ENCODE assay signal across 8 cellular contexts in the genomic region with DNA sequence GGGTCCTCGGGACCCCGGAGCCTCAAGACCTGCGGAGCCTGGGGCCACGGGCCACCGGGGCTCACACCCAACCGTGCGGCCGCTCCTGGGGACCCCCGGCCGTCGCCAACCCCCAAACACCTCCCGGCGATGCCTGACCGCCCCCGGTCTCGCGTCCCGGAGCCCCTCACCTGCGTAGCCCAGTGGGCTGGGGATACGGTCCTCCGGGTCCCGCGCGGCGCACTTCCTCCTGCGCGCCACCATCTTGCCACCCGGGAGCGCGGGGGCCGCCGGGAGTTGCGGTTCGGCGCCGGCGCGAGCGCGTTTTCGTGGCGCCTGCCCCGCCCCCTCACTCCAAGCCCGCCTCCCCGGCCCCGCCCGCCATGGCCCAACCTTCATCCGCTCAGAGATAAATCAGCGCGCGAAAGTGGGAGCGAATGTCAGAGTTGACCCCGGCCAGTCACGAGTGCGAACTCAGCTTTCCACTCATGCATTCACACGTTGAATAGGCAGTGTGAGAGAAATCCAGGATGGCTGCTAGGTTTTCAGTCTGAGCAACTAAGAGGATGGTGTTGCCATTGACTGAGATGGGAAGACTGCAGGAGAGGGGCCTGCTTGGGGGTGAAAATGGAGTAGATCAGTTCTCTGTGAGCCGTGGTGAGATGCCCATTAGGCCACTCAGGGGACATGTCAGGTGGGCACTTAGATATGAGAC. TPM values are rescaled to one million over a fixed set of nuclear protein-coding genes. Genes with fewer than 3 reads are reported as not detected.
A peak's percentile ranks its signal among the peaks of the same experiment; 100 is the strongest.
DNase-seq lines count a peak whose midpoint lies in the region; ATAC-seq and TF ChIP-seq lines count a peak whose summit lies in the region.

A gene with protein sequence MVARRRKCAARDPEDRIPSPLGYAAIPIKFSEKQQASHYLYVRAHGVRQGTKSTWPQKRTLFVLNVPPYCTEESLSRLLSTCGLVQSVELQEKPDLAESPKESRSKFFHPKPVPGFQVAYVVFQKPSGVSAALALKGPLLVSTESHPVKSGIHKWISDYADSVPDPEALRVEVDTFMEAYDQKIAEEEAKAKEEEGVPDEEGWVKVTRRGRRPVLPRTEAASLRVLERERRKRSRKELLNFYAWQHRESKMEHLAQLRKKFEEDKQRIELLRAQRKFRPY (minus strand): TSS at position 253 of the 694 bp plus-strand sequence. CDS start 10 bp downstream, at position 243.

- H3K4me3 ChIP-seq in adipocyte (ENCODE audit: low read length) (peak within 1 kb of the TSS; percentile 88), trophoblast cell (ENCODE audit: low read depth, low read length) (peak within 1 kb of the TSS; percentile 85), tibial artery (peak within 1 kb of the TSS; percentile 94)

- H3K27me3 ChIP-seq in adipocyte (replicated peaks; ENCODE audit: control insufficient read depth, insufficient read depth, low read length) (no peaks in the 10 kb centered on the region), trophoblast cell (ENCODE audit: insufficient read depth, low read length) (no peaks in the 10 kb centered on the region), tibial artery (no peaks in the 10 kb centered on the region)

- peak; percentile 58 for ATAC-seq in GM21526 (IDR thresholded peaks at IDR 0.05; ENCODE audit: low FRiP score, unreplicated experiment)
- ATAC-seq in T-cell (replicated peaks in 1 of 4) = peak; percentile 93 to 97 (median 95)

- CTCF ChIA-PET in T-cell (lab: Charles Lee) = no interaction called here

- peak within 1 kb of the TSS; percentile 97 for H3K18ac ChIP-seq in trophoblast cell (ENCODE audit: low read length)

- H3K9me3 Mint-ChIP-seq in T-cell = no peaks in the 10 kb centered on the region

- peaks cover 8 to 25% (median 8%) of the 10 kb centered on the region in 3 donors for H3K4me1 Mint-ChIP-seq in T-cell

- H3K27ac Mint-ChIP-seq in T-cell = peak within 1 kb of the TSS; percentile 94 to 97

- H3K36me3 Mint-ChIP-seq in T-cell = peaks cover 5% of the 10 kb centered on the region

- H3K23ac ChIP-seq in trophoblast cell (ENCODE audit: low read length) = no peak within 1 kb of the TSS

- H2BK12ac ChIP-seq in trophoblast cell (ENCODE audit: low read length) = peak within 1 kb of the TSS; percentile 78

- H3K27ac ChIP-seq in trophoblast cell (ENCODE audit: low read depth, low read length) (peak within 1 kb of the TSS; percentile 90), tibial artery (peak within 1 kb of the TSS; percentile 69 to 84)

- peak within 1 kb of the TSS; percentile 91 for H3K9ac ChIP-seq in adipocyte (ENCODE audit: low read length)
- H3K9ac ChIP-seq in trophoblast cell (ENCODE audit: low read length) = peak within 1 kb of the TSS; percentile 66

- peak within 1 kb of the TSS; percentile 98 for H4K91ac ChIP-seq in trophoblast cell (ENCODE audit: low read depth, low read length)

- H3K4me1 ChIP-seq in adipocyte (ENCODE audit: control insufficient read depth, insufficient read depth, low read length) = peaks cover 3% of the 10 kb centered on the region
- H3K4me1 ChIP-seq in trophoblast cell (ENCODE audit: control insufficient read depth in 1 of 2, insufficient read depth in 2 of 2, low read length in 2 of 2) = peaks cover 11 to 14% of the 10 kb centered on the region in 2 experiments
- peaks cover 0 to 18% (median 12%) of the 10 kb centered on the region in 4 donors for H3K4me1 ChIP-seq in tibial artery

- H2BK120ac ChIP-seq in trophoblast cell (ENCODE audit: insufficient read depth, low read length, poor library complexity) = peak within 1 kb of the TSS; percentile 98

- peak within 1 kb of the TSS; percentile 96 for H3K14ac ChIP-seq in trophoblast cell (ENCODE audit: low read length)

- DNase-seq in DMS79 treated with DMSO at 0.1 percent for 48 hours (lab: John Stamatoyannopoulos, UW) (peak; percentile 15), LHCN-M2 (ENCODE audit: low read depth) (peak; percentile 59), T-cell (peak; percentile 65 to 91 (median 80)), adipocyte (ENCODE audit: low read depth) (peak; percentile 90), cardiac septum (ENCODE audit: low spot score) (peak; percentile 91), trophoblast cell (peak; percentile 63 to 81), tibial artery (peak; percentile 69 to 90)

- H3K36me3 ChIP-seq in adipocyte (ENCODE audit: control insufficient read depth, insufficient read depth, low read length, severe bottlenecking) = peaks cover 11% of the 10 kb centered on the region
- peaks cover 21 to 24% of the 10 kb centered on the region in 2 experiments for H3K36me3 ChIP-seq in trophoblast cell (ENCODE audit: control insufficient read depth in 1 of 2, insufficient read depth in 2 of 2, low read length in 2 of 2)
- peaks cover 10 to 25% (median 18%) of the 10 kb centered on the region in 3 donors for H3K36me3 ChIP-seq in tibial artery

- H3K27me3 Mint-ChIP-seq in T-cell = no peaks in the 10 kb centered on the region

- no CpG with 5 or more reads among the region's 57 CpGs for WGBS in trophoblast cell (ENCODE audit: extremely low coverage, insufficient coverage, insufficient read length)

- peak within 1 kb of the TSS; percentile 97 for H2AK5ac ChIP-seq in trophoblast cell (ENCODE audit: low read length)

- peaks cover 10% of the 10 kb centered on the region for H3K79me1 ChIP-seq in trophoblast cell (ENCODE audit: low read length)

- H3K4me3 Mint-ChIP-seq in T-cell = peak within 1 kb of the TSS; percentile 88 to 98 (median 92)

- H2BK5ac ChIP-seq in trophoblast cell (ENCODE audit: low read depth, low read length, poor library complexity) = peak within 1 kb of the TSS; percentile 97

- H2AFZ ChIP-seq in trophoblast cell (ENCODE audit: insufficient read depth, low read length, poor library complexity) = peak within 1 kb of the TSS; percentile 92

- TF ChIP-seq CTCF in tibial artery (IDR thresholded peaks at IDR 0.05) = no peak

- POLR2A ChIA-PET in T-cell (lab: Charles Lee) = no interaction called here

- peak within 1 kb of the TSS; percentile 99 for H4K8ac ChIP-seq in trophoblast cell (ENCODE audit: low read depth, low read length)

- H3K4ac ChIP-seq in trophoblast cell (ENCODE audit: low read depth, low read length) = peak within 1 kb of the TSS; percentile 99

- H4K12ac ChIP-seq in trophoblast cell (ENCODE audit: low read depth, low read length) = peak within 1 kb of the TSS; percentile 99

- intact Hi-C loops in cardiac septum (cut with DNase I) = no loop called here
- intact Hi-C loops in tibial artery (cut with DNase I; ENCODE audit: low total_unique reads) = no loop called here

- peaks cover 3% of the 10 kb centered on the region for H3K79me2 ChIP-seq in trophoblast cell (ENCODE audit: control insufficient read depth, insufficient read depth, low read length, poor library complexity)

- H3K9me3 ChIP-seq in adipocyte (ENCODE audit: control insufficient read depth, low read length) = no peaks in the 10 kb centered on the region
- no peaks in the 10 kb centered on the region for H3K9me3 ChIP-seq in trophoblast cell (ENCODE audit: insufficient read depth, low read depth, low read length)
- no peaks in the 10 kb centered on the region for H3K9me3 ChIP-seq in tibial artery

- peak within 1 kb of the TSS; percentile 89 for H3K4me2 ChIP-seq in trophoblast cell (ENCODE audit: low read length)

RNA-seq across cellular contexts. Expression of the gene that starts here (rescaled TPM):
- 35.6 and 36.9 TPM in 2 replicates for total RNA-seq in LHCN-M2 (2014; rRNA removed)
- polyA plus RNA-seq in LHCN-M2 (2012) = 27.0 TPM
- total RNA-seq in T-cell = 10 to 100 TPM; 51.2 to 84.9 (median 54.4) TPM
- total RNA-seq in cardiac septum = 25.5 TPM
- 25.8 TPM in 2 replicates for polyA plus RNA-seq in trophoblast cell (2013)

Comparison
In these comparisons a context has a peak if more than half of its experiments do, and no peak if none do; other contexts are left out.
1. Peak in every context shown above with its lines: DNase-seq, ATAC-seq, H3K4me3 ChIP-seq and H3K27ac ChIP-seq.
2. DNase-seq: peak in every context shown above with its lines; median percentile 91 in cardiac septum; 90 in adipocyte; 80 in T-cell; 80 in tibial artery; 72 in trophoblast cell; 59 in LHCN-M2; 15 in DMS79 treated with DMSO at 0.1 percent for 48 hours.